ENCODE assay signal across 1 cellular context in genomic region chr7:106083717-106084116, GRCh38.
TF ChIP-seq lines count a peak whose summit lies in the region.

No MANE protein-coding gene starts in this region.

TF ChIP-seq in GM23338, 12 proteins besides CTCF, POLR2A, EP300 and RAD21 (continued from another document):
- TF ChIP-seq REST (IDR thresholded peaks at IDR 0.05; ENCODE audit: unreplicated experiment): no peak
- no peak for TF ChIP-seq ZNF462 (CRISPR knock-in tag; IDR thresholded peaks at IDR 0.05)
- no peak for TF ChIP-seq NANOG (IDR thresholded peaks at IDR 0.05; ENCODE audit: borderline replicate concordance)
- no peak for TF ChIP-seq EZH2phosphoT487 (IDR thresholded peaks at IDR 0.05; ENCODE audit: unreplicated experiment)
- no peak for TF ChIP-seq JUNB (IDR thresholded peaks at IDR 0.05; ENCODE audit: unreplicated experiment)
- TF ChIP-seq EZH2 (IDR thresholded peaks at IDR 0.05; ENCODE audit: low read depth, unreplicated experiment): no peak
